ENCODE assay signal across 1 cellular context in genomic region chr1:201171063-201172036, GRCh38.
TF ChIP-seq lines count a peak whose summit lies in the region.

No MANE protein-coding gene starts in this region.

TF ChIP-seq in HepG2, 621 proteins besides CTCF, POLR2A, EP300 and RAD21 (continued from another document and continues in another):
- no peak for TF ChIP-seq ZBTB40 (IDR thresholded peaks at IDR 0.05)
- 0 out of 2 replicates have a peak, but pooled peaks have one; percentile 9 for TF ChIP-seq ZBTB40 (CRISPR knock-in tag; IDR thresholded peaks at IDR 0.05)
- TF ChIP-seq, protein P1, sequence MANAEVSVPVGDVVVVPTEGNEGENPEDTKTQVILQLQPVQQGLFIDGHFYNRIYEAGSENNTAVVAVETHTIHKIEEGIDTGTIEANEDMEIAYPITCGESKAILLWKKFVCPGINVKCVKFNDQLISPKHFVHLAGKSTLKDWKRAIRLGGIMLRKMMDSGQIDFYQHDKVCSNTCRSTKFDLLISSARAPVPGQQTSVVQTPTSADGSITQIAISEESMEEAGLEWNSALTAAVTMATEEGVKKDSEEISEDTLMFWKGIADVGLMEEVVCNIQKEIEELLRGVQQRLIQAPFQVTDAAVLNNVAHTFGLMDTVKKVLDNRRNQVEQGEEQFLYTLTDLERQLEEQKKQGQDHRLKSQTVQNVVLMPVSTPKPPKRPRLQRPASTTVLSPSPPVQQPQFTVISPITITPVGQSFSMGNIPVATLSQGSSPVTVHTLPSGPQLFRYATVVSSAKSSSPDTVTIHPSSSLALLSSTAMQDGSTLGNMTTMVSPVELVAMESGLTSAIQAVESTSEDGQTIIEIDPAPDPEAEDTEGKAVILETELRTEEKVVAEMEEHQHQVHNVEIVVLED (CRISPR knock-in tag; IDR thresholded peaks at IDR 0.05; ENCODE audit: borderline replicate concordance): no peak
- TF ChIP-seq CHD4 (IDR thresholded peaks at IDR 0.05; ENCODE audit: borderline replicate concordance, low read length): peak; percentile 78; the same call in 1 of the 2 replicates
- TF ChIP-seq, protein P2, sequence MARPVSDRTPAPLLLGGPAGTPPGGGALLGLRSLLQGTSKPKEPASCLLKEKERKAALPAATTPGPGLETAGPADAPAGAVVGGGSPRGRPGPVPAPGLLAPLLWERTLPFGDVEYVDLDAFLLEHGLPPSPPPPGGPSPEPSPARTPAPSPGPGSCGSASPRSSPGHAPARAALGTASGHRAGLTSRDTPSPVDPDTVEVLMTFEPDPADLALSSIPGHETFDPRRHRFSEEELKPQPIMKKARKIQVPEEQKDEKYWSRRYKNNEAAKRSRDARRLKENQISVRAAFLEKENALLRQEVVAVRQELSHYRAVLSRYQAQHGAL (CRISPR knock-in tag; IDR thresholded peaks at IDR 0.05; ENCODE audit: not compliant biosample characterization): peak; percentile 8
- no peak for TF ChIP-seq ZNF614 (CRISPR knock-in tag; IDR thresholded peaks at IDR 0.05; ENCODE audit: borderline replicate concordance)
- no peak for TF ChIP-seq MAF1 (CRISPR knock-in tag; IDR thresholded peaks at IDR 0.05; ENCODE audit: borderline replicate concordance)
- TF ChIP-seq FOSL1 (CRISPR knock-in tag; IDR thresholded peaks at IDR 0.05; ENCODE audit: borderline replicate concordance): no peak
- TF ChIP-seq, protein P3, sequence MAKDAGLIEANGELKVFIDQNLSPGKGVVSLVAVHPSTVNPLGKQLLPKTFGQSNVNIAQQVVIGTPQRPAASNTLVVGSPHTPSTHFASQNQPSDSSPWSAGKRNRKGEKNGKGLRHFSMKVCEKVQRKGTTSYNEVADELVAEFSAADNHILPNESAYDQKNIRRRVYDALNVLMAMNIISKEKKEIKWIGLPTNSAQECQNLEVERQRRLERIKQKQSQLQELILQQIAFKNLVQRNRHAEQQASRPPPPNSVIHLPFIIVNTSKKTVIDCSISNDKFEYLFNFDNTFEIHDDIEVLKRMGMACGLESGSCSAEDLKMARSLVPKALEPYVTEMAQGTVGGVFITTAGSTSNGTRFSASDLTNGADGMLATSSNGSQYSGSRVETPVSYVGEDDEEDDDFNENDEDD (CRISPR knock-in tag; IDR thresholded peaks at IDR 0.05; ENCODE audit: borderline replicate concordance): 0 out of 2 replicates have a peak, but pooled peaks have one; percentile 39
- TF ChIP-seq ZNF510 (CRISPR knock-in tag; IDR thresholded peaks at IDR 0.05; ENCODE audit: low read depth): no peak
- peak; percentile 63; the same call in 1 of the 2 replicates for TF ChIP-seq ZNF777 (CRISPR knock-in tag; IDR thresholded peaks at IDR 0.05)
- no peak for TF ChIP-seq ELF4 (CRISPR knock-in tag; IDR thresholded peaks at IDR 0.05; ENCODE audit: borderline replicate concordance)
- TF ChIP-seq ZNF703 (CRISPR knock-in tag; IDR thresholded peaks at IDR 0.05; ENCODE audit: borderline replicate concordance): no peak
- TF ChIP-seq, protein P4, sequence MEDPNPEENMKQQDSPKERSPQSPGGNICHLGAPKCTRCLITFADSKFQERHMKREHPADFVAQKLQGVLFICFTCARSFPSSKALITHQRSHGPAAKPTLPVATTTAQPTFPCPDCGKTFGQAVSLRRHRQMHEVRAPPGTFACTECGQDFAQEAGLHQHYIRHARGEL (CRISPR knock-in tag; IDR thresholded peaks at IDR 0.05): no peak
- no peak for TF ChIP-seq ZNF609 (CRISPR knock-in tag; IDR thresholded peaks at IDR 0.05; ENCODE audit: borderline replicate concordance)
- no peak for TF ChIP-seq FOXK1 (CRISPR knock-in tag; IDR thresholded peaks at IDR 0.05; ENCODE audit: borderline replicate concordance, low read depth)
- TF ChIP-seq, protein P5, sequence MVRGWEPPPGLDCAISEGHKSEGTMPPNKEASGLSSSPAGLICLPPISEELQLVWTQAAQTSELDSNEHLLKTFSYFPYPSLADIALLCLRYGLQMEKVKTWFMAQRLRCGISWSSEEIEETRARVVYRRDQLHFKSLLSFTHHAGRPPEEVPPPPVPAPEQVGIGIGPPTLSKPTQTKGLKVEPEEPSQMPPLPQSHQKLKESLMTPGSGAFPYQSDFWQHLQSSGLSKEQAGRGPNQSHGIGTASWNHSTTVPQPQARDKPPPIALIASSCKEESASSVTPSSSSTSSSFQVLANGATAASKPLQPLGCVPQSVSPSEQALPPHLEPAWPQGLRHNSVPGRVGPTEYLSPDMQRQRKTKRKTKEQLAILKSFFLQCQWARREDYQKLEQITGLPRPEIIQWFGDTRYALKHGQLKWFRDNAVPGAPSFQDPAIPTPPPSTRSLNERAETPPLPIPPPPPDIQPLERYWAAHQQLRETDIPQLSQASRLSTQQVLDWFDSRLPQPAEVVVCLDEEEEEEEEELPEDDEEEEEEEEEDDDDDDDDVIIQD (CRISPR knock-in tag; IDR thresholded peaks at IDR 0.05; ENCODE audit: low read depth): no peak
- no peak for TF ChIP-seq ZZZ3 (CRISPR knock-in tag; IDR thresholded peaks at IDR 0.05; ENCODE audit: borderline replicate concordance)
- TF ChIP-seq ZNF558 (CRISPR knock-in tag; IDR thresholded peaks at IDR 0.05; ENCODE audit: borderline replicate concordance): peak; percentile 91; the same call in 1 of the 2 replicates
- TF ChIP-seq ARHGAP35 (CRISPR knock-in tag; IDR thresholded peaks at IDR 0.05; ENCODE audit: borderline replicate concordance): no peak; the same call in 1 of the 2 replicates
- TF ChIP-seq SRY (CRISPR knock-in tag; IDR thresholded peaks at IDR 0.05): no peak
- TF ChIP-seq NFRKB (IDR thresholded peaks at IDR 0.05): no peak
- peak; percentile 64; the same call in 1 of the 2 replicates for TF ChIP-seq E2F1 (CRISPR knock-in tag; IDR thresholded peaks at IDR 0.05)
- TF ChIP-seq MAFK (conservative IDR thresholded peaks at IDR 0.05 in 1 of 2, IDR thresholded peaks at IDR 0.05 in 1 of 2; ENCODE audit: low read length in 2 of 2): no peak
- TF ChIP-seq ZNF282 (IDR thresholded peaks at IDR 0.05; ENCODE audit: partially characterized antibody): no peak
